ENCODE assay signal across 8 cellular contexts in the genomic region with DNA sequence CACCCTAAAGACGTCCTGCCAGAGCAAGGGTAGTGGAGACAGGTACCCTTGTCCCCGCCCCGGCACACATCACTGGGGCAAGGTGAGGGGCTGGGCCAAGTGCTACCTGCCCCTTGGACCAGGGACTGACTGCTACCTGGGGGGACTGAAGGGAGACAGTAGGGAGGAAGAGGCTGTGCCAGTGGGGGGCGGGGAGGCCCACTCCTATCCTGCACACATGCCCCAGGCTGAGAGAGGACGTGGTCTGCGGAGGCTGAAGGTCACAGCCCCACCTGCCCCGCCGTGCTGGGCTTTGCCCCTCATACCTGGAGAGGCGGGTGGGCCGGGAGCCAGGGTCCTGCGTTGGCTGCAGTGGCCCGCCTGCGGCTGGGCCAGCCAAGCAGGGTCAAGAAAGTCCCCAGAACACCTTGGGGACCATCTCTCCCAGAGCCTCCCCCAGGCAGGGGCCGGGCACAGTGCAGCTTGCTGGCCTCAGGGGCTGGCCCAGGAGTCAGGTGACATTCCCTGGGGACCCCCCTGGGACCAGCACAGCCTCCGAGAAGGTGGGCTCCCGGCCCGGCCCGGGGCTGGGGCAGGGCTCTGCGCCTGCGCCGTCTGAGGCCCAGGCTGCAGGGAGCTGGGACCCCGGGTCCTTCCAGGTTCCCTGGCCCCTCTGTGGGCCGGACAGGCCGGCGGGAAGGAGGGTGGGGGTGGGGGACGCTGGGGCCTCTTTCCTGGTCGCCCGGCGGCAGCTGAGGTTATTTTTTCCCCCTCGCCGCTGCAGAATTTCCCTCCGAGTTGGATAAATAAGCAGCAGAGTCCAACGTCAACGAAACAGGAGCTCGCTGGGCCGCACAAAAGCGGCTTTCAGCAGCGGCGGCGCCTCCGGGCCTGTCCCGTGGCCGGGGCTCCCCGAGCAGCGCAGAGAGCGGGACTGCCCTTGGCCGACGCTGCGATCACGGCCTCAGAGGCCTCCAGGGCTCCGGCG. TPM values are rescaled to one million over a fixed set of nuclear protein-coding genes. Genes with fewer than 3 reads are reported as not detected.
A peak's percentile ranks its signal among the peaks of the same experiment; 100 is the strongest.
DNase-seq lines count a peak whose midpoint lies in the region; ATAC-seq lines count a peak whose summit lies in the region.

No MANE protein-coding gene starts in this region.

- intact Hi-C loops in Right ventricle myocardium superior (cut with DNase I), result no loop called here

- ATAC-seq in Right ventricle myocardium superior (ENCODE audit: poor library complexity) (peak; percentile 78), GM21381 (IDR thresholded peaks at IDR 0.05; ENCODE audit: unreplicated experiment) (no peak)

- DNase-seq in COLO668 (lab: John Stamatoyannopoulos, UW; ENCODE audit: unreplicated experiment) (peak; percentile 21), NCI-H526 (lab: John Stamatoyannopoulos, UW) (peak; percentile 17 to 70), Right ventricle myocardium superior (peak; percentile 55), pons (ENCODE audit: low spot score) (peak; percentile 49), cortex of kidney (lab: John Stamatoyannopoulos, UW) (no peak), superior temporal gyrus (ENCODE audit: extremely low spot score) (no peak)
- no peak for DNase-seq in activated CD8-positive, alpha-beta memory T cell treated with anti-CD3 and anti-CD28 coated beads, Interleukin-2, amount 50 U/mL, for 48 hours

RNA-seq across cellular contexts. Expression of a gene that starts 9.8 kb away (rescaled TPM):
- total RNA-seq in Right ventricle myocardium superior, result 0.24 TPM

Comparison
In these comparisons a context has a peak if more than half of its experiments do, and no peak if none do; other contexts are left out.
1. DNase-seq: peak in COLO668 (single experiment), NCI-H526 (2 of 2), Right ventricle myocardium superior (single experiment) and pons (single experiment); none in cortex of kidney (single experiment), activated CD8-positive, alpha-beta memory T cell treated with anti-CD3 and anti-CD28 coated beads, Interleukin-2, amount 50 U/mL, for 48 hours (single experiment) and superior temporal gyrus (single experiment).